Comparison of ENCODE assay signal across 10 cellular contexts in genomic region chr11:44979536-44980399, GRCh38. TPM values are rescaled to one million over a fixed set of nuclear protein-coding genes. Genes with fewer than 3 reads are reported as not detected.
DNase-seq lines count a peak whose midpoint lies in the region; ATAC-seq and TF ChIP-seq lines count a peak whose summit lies in the region.
"Had no signal": no experiment of that assay in that cellular context is flagged by ENCODE, and none has a peak within 500 bp of the region (broad histone marks: within the 10 kb centered on the region; RNA-seq: fewer than 3 reads in every experiment).

No MANE protein-coding gene starts in this region.

- H3K9me3 Mint-ChIP-seq in MCF 10A (ENCODE audit: unreplicated experiment), result no peaks in the 10 kb centered on the region
- H3K9me3 Mint-ChIP-seq: activated naive CD8-positive, alpha-beta T cell treated with anti-CD3 and anti-CD28 coated beads, Interleukin-2, amount 50 U/mL, for 24 hours had no signal

- H3K36me3 ChIP-seq in mammary epithelial cell (ENCODE audit: insufficient read depth, low read length), result no peaks in the 10 kb centered on the region
- no peaks in the 10 kb centered on the region for H3K36me3 ChIP-seq in upper lobe of right lung
- H3K36me3 ChIP-seq: SJSA1 had no signal

- DNase-seq in MCF 10A (ENCODE audit: unreplicated experiment), result peak; percentile 67
- DNase-seq in mammary epithelial cell, result no peak
- DNase-seq in T-helper 22 cell (ENCODE audit: low read depth), result peak; percentile 5
- peak; percentile 86 to 90 for DNase-seq in left colon
- DNase-seq in upper lobe of right lung, result peak; percentile 84
- DNase-seq in stimulated activated CD4-positive, alpha-beta T cell treated with anti-CD3 and anti-CD28 coated beads, Interleukin-12 subunit alpha, Interleukin-12 subunit beta, amount 100 ng/mL, for 4 hours, result no peak
- DNase-seq: activated naive CD8-positive, alpha-beta T cell treated with anti-CD3 and anti-CD28 coated beads, Interleukin-2, amount 50 U/mL, for 24 hours had no signal

- H3K79me2 ChIP-seq in mammary epithelial cell (ENCODE audit: insufficient read depth, low read length), result no peaks in the 10 kb centered on the region

- intact Hi-C loops in MCF 10A (cut with micrococcal nuclease), result no loop called here
- intact Hi-C loops in mammary epithelial cell (cut with micrococcal nuclease), result no loop called here
- intact Hi-C loops in left colon (cut with DNase I, micrococcal nuclease), result no loop called here
- intact Hi-C loops in upper lobe of right lung (cut with DNase I), result no loop called here

- H3K4me1 ChIP-seq in mammary epithelial cell (ENCODE audit: insufficient read depth, low read length) (peaks cover 15% of the 10 kb centered on the region), upper lobe of right lung (peaks cover 41% of the 10 kb centered on the region)

- no peaks in the 10 kb centered on the region for H4K20me1 ChIP-seq in mammary epithelial cell (ENCODE audit: insufficient read depth, low read length)

- H3K4me1 Mint-ChIP-seq in MCF 10A (ENCODE audit: insufficient read depth, unreplicated experiment), result peaks cover 10% of the 10 kb centered on the region

- H3K27me3 Mint-ChIP-seq in MCF 10A (ENCODE audit: insufficient read depth, unreplicated experiment), result no peaks in the 10 kb centered on the region
- H3K27me3 Mint-ChIP-seq: activated naive CD8-positive, alpha-beta T cell treated with anti-CD3 and anti-CD28 coated beads, Interleukin-2, amount 50 U/mL, for 24 hours had no signal

- TF ChIP-seq CTCF in MCF 10A (IDR thresholded peaks at IDR 0.05; ENCODE audit: unreplicated experiment) (no peak), mammary epithelial cell (conservative IDR thresholded peaks at IDR 0.05 in 1 of 2, IDR thresholded peaks at IDR 0.05 in 1 of 2; ENCODE audit: extremely low read depth in 1 of 2, insufficient read depth in 1 of 2, low read depth in 1 of 2, low read length in 2 of 2) (no peak), upper lobe of right lung (IDR thresholded peaks at IDR 0.05) (no peak)

- in situ Hi-C loops in mammary epithelial cell (cut with MboI; ENCODE audit: low sequenced_read_pairs in 2 of 2), result no loop called here

- 85% methylated on average over 25 of the region's 25 CpGs for WGBS in mammary epithelial cell (ENCODE audit: low coverage, missing lambda C conversion rate)

- H3K4me3 ChIP-seq in mammary epithelial cell (replicated peaks in 1 of 3; ENCODE audit: insufficient read depth in 1 of 3, low read depth in 2 of 3, low read length in 3 of 3) (no peak overlapping the region), upper lobe of right lung (no peak overlapping the region)
- H3K4me3 ChIP-seq: SJSA1 had no signal

- no peak overlapping the region for H3K9ac ChIP-seq in mammary epithelial cell (ENCODE audit: insufficient read depth, low read length)

- no TSS peak for BruUV-seq in MCF 10A (replicated peaks; lab: Mats Ljungman, UMichigan)
- no TSS peak for BruUV-seq in mammary epithelial cell (replicated peaks; lab: Mats Ljungman, UMichigan)

- H3K4me2 ChIP-seq in mammary epithelial cell (ENCODE audit: insufficient read depth, low read depth, low read length), result no peak overlapping the region

- ATAC-seq in left colon (peak; percentile 68), upper lobe of right lung (peak; percentile 65), GM18511 (IDR thresholded peaks at IDR 0.05; ENCODE audit: unreplicated experiment) (no peak), GM18873 (IDR thresholded peaks at IDR 0.05; ENCODE audit: low FRiP score, unreplicated experiment) (no peak)
- ATAC-seq: activated naive CD8-positive, alpha-beta T cell treated with anti-CD3 and anti-CD28 coated beads, Interleukin-2, amount 50 U/mL, for 24 hours had no signal

- POLR2A ChIA-PET in MCF 10A (lab: Yijun Ruan, JAX), result interaction anchor here (0.7 to 1.4 kb wide), 4 partner anchors 11 to 94 kb away, joined by 3 to 8 read pairs (median 3); no protein-coding TSS in a partner anchor

- no peak overlapping the region for H3K27ac Mint-ChIP-seq in MCF 10A (ENCODE audit: low read depth, unreplicated experiment)
- H3K27ac Mint-ChIP-seq: activated naive CD8-positive, alpha-beta T cell treated with anti-CD3 and anti-CD28 coated beads, Interleukin-2, amount 50 U/mL, for 24 hours had no signal

- no peak overlapping the region for H3K4me3 Mint-ChIP-seq in MCF 10A (ENCODE audit: unreplicated experiment)
- H3K4me3 Mint-ChIP-seq: activated naive CD8-positive, alpha-beta T cell treated with anti-CD3 and anti-CD28 coated beads, Interleukin-2, amount 50 U/mL, for 24 hours had no signal

- H3K36me3 Mint-ChIP-seq in MCF 10A (ENCODE audit: insufficient read depth, unreplicated experiment), result no peaks in the 10 kb centered on the region

- dilution Hi-C loops in mammary epithelial cell (cut with HindIII; ENCODE audit: low sequenced_read_pairs), result no loop called here

- H3K27me3 ChIP-seq in mammary epithelial cell (ENCODE audit: insufficient read depth, low read length) (no peaks in the 10 kb centered on the region), upper lobe of right lung (no peaks in the 10 kb centered on the region)
- H3K27me3 ChIP-seq: SJSA1 had no signal

- CTCF ChIA-PET in MCF 10A (lab: Yijun Ruan, JAX) (interaction anchor here (0.6 to 1.3 kb wide), 3 partner anchors 43 to 579 kb away, joined by 3 to 4 read pairs (median 3); no protein-coding TSS in a partner anchor), mammary epithelial cell (lab: Charles Lee; ENCODE audit: low non-redundant PET) (no interaction called here)

- H3K9me3 ChIP-seq in mammary epithelial cell (replicated peaks; ENCODE audit: insufficient read depth, low read length) (no peaks in the 10 kb centered on the region), upper lobe of right lung (no peaks in the 10 kb centered on the region)
- H3K9me3 ChIP-seq: SJSA1 had no signal

- no peak overlapping the region for H2AFZ ChIP-seq in mammary epithelial cell (ENCODE audit: low read depth, low read length)

- H3K27ac ChIP-seq in mammary epithelial cell (ENCODE audit: insufficient read depth, low read depth, low read length), result no peak overlapping the region
- H3K27ac ChIP-seq in upper lobe of right lung, result peak overlapping the region; percentile 68
- H3K27ac ChIP-seq: SJSA1 had no signal

RNA-seq across cellular contexts. Expression of gene TP53I11, which starts 29.1 kb away (rescaled TPM):
- total RNA-seq in MCF 10A (2022) (14.8 and 17.7 TPM in 2 replicates), mammary epithelial cell (10 to 100 TPM; 23.2 to 23.5 TPM), left colon (10 to 100 TPM; 69.8 to 91.7 TPM), upper lobe of right lung (110 TPM)
- polyA plus RNA-seq in mammary epithelial cell, result 7.3 TPM
- polyA minus RNA-seq in mammary epithelial cell, result 29.3 TPM

Comparison
In these comparisons a context has a peak if more than half of its experiments do, and no peak if none do; other contexts are left out.
1. DNase-seq: peak in MCF 10A (single experiment), T-helper 22 cell (single experiment), left colon (2 of 2) and upper lobe of right lung (single experiment); none in mammary epithelial cell (single experiment) and stimulated activated CD4-positive, alpha-beta T cell treated with anti-CD3 and anti-CD28 coated beads, Interleukin-12 subunit alpha, Interleukin-12 subunit beta, amount 100 ng/mL, for 4 hours (single experiment).
2. ATAC-seq: peak in left colon (single experiment) and upper lobe of right lung (single experiment); none in GM18511 (single experiment) and GM18873 (single experiment).